8 cellular contexts compared by ENCODE assay signal in genomic region chr13:112873851-112874750, GRCh38.
DNase-seq lines count a peak whose midpoint lies in the region; ATAC-seq and TF ChIP-seq lines count a peak whose summit lies in the region.

No MANE protein-coding gene starts in this region.

- H3K27ac ChIP-seq in A673 (ENCODE audit: low read depth, low read length, poor library complexity, severe bottlenecking) (no peak overlapping the region), VCaP (no peak overlapping the region), caudate nucleus (ENCODE audit: low read depth, low read length) (no peak overlapping the region), liver (ENCODE audit: low read depth in 1 of 2, low read length in 2 of 2) (no peak overlapping the region)

- H3K9me3 ChIP-seq in A673 (ENCODE audit: low read depth, low read length, poor library complexity, severe bottlenecking) (no peaks in the 10 kb centered on the region), liver (ENCODE audit: control insufficient read depth in 4 of 4, low read length in 3 of 4) (no peaks in the 10 kb centered on the region)

- no TSS peak for BruUV-seq in A673 (replicated peaks; lab: Mats Ljungman, UMichigan)

- H3K4me3 ChIP-seq in A673 (ENCODE audit: low read depth, low read length, poor library complexity, severe bottlenecking) (no peak overlapping the region), liver (ENCODE audit: low read depth in 1 of 3, low read length in 3 of 3) (no peak overlapping the region)

- ATAC-seq in GM18499 (IDR thresholded peaks at IDR 0.05; ENCODE audit: insufficient read depth, unreplicated experiment) = peak; percentile 78
- ATAC-seq in HG02852 (IDR thresholded peaks at IDR 0.05; ENCODE audit: unreplicated experiment) = peak; percentile 84

- 66% methylated on average over 40 of the region's 40 CpGs for WGBS in liver

- POLR2A ChIA-PET in A673 (lab: Charles Lee; ENCODE audit: low non-redundant PET) = no interaction called here

- H3K27me3 ChIP-seq in A673 (replicated peaks; ENCODE audit: insufficient read depth, low read depth, low read length, poor library complexity) (no peaks in the 10 kb centered on the region), liver (ENCODE audit: control insufficient read depth in 4 of 4, insufficient read depth in 4 of 4, low read length in 3 of 4) (no peaks in the 10 kb centered on the region)

- peak; percentile 85 to 91 for TF ChIP-seq RAD21 in liver (IDR thresholded peaks at IDR 0.05)

- DNase-seq in A673 (ENCODE audit: low spot score) (peak; percentile 73), NCI-H1105 treated with DMSO at 0.1 percent for 48 hours (lab: John Stamatoyannopoulos, UW) (peak; percentile 68), caudate nucleus (lab: John Stamatoyannopoulos, UW) (peak in 53 of 61 donors; percentile 14 to 74 (median 50))
- peak; percentile 26 to 67 (median 36) for DNase-seq in stimulated activated CD4-positive, alpha-beta T cell treated with anti-CD3 and anti-CD28 coated beads, TNF-alpha, amount 100 ng/mL, for 24 hours (ENCODE audit: low read depth in 3 of 3)

- no peak overlapping the region for H3K9ac ChIP-seq in liver (ENCODE audit: low read depth in 1 of 2, low read length in 2 of 2)

- TF ChIP-seq CTCF in A673 (conservative IDR thresholded peaks at IDR 0.05; ENCODE audit: low read depth, low read length) (peak; percentile 88), VCaP (conservative IDR thresholded peaks at IDR 0.05) (peak; percentile 69), liver (IDR thresholded peaks at IDR 0.05; ENCODE audit: low read depth, low read length, missing input control) (peak; percentile 85)

- intact Hi-C loops in A673 (cut with micrococcal nuclease; ENCODE audit: unreplicated experiment) = loop anchor here (1.0 kb wide), 1 partner anchor 234 kb away; no protein-coding TSS in a partner anchor

- CTCF ChIA-PET in A673 (lab: Charles Lee) = interaction anchor here (0.9 to 1.3 kb wide), 2 partner anchors 12 to 233 kb away, joined by 4 to 7 read pairs; no protein-coding TSS in a partner anchor

- H3K36me3 ChIP-seq in A673 (ENCODE audit: insufficient read depth, low read length, poor library complexity, severe bottlenecking) = no peaks in the 10 kb centered on the region
- H3K36me3 ChIP-seq in liver (ENCODE audit: control insufficient read depth in 4 of 4, insufficient read depth in 3 of 4, low read depth in 1 of 4, low read length in 3 of 4) = peaks cover 0 to 18% (median 4%) of the 10 kb centered on the region in 4 donors

- H3K4me1 ChIP-seq in A673 (ENCODE audit: insufficient read depth, low read length, poor library complexity, severe bottlenecking) (no peaks in the 10 kb centered on the region), liver (ENCODE audit: control insufficient read depth in 4 of 4, insufficient read depth in 4 of 4, low read length in 3 of 4) (no peaks in the 10 kb centered on the region)

TF ChIP-seq in liver, 16 proteins besides CTCF, POLR2A, EP300 and RAD21:
- TF ChIP-seq NR2F2 (IDR thresholded peaks at IDR 0.05) (peak; percentile 25), YY1 (IDR thresholded peaks at IDR 0.05) (no peak), MAX (IDR thresholded peaks at IDR 0.05) (no peak)
